Comparison of ENCODE assay signal across 2 cellular contexts in the genomic region with DNA sequence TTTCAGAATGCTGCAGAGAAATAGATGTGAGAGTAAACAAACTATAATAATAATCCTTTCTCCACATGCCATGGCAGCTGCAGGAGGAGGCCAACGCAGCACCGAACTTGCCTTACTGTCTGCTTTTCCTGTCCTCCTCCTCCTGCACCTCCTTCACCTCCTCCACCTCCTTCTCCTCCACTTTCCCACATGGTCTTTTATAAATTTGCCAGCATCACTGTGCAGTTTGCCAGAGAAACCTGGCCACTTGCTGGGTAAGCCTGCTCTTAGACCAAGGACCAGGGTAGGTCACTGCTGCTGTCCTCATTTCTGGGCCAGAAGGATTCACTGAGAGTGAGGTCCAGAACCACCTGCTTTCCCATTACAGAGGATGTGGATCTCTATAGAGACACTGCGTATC.
TF ChIP-seq lines count a peak whose summit lies in the region.

No MANE protein-coding gene starts in this region.

TF ChIP-seq in K562, 482 proteins besides CTCF, POLR2A, EP300 and RAD21:
- no peak for TF ChIP-seq RCOR1 (IDR thresholded peaks at IDR 0.05; ENCODE audit: borderline replicate concordance in 1 of 2, low read depth in 2 of 2, low read length in 2 of 2)
- TF ChIP-seq ZNF436 (CRISPR knock-in tag; IDR thresholded peaks at IDR 0.05), result no peak
- TF ChIP-seq NCOA2 (IDR thresholded peaks at IDR 0.05; ENCODE audit: partially characterized antibody in 2 of 2), result no peak
- no peak for TF ChIP-seq ZBED1 (IDR thresholded peaks at IDR 0.05)
- TF ChIP-seq HNRNPH1 (optimal IDR thresholded peaks at IDR 0.05; ENCODE audit: low read depth, low read length), result no peak
- no peak for TF ChIP-seq SMARCE1 (IDR thresholded peaks at IDR 0.05)

TF ChIP-seq in H1, 55 proteins besides CTCF, POLR2A, EP300 and RAD21:
- TF ChIP-seq GTF2F1 (IDR thresholded peaks at IDR 0.05; ENCODE audit: borderline replicate concordance, low read depth, low read length) (no peak), MAX (IDR thresholded peaks at IDR 0.05) (no peak), TAF7 (optimal IDR thresholded peaks at IDR 0.05; ENCODE audit: borderline replicate concordance, low read depth, low read length) (no peak), BCL11A (IDR thresholded peaks at IDR 0.05; ENCODE audit: low read depth in 2 of 2, low read length in 2 of 2) (no peak), TBP (IDR thresholded peaks at IDR 0.05; ENCODE audit: low read depth, low read length) (no peak), SP4 (IDR thresholded peaks at IDR 0.05; ENCODE audit: low read length) (no peak), MAFK (IDR thresholded peaks at IDR 0.05; ENCODE audit: low read depth, low read length) (no peak), KDM4A (IDR thresholded peaks at IDR 0.05; ENCODE audit: low read depth, low read length, severe bottlenecking) (no peak), NRF1 (IDR thresholded peaks at IDR 0.05; ENCODE audit: low read depth, low read length) (no peak), CREB1 (IDR thresholded peaks at IDR 0.05) (no peak)
- TF ChIP-seq, protein P1, sequence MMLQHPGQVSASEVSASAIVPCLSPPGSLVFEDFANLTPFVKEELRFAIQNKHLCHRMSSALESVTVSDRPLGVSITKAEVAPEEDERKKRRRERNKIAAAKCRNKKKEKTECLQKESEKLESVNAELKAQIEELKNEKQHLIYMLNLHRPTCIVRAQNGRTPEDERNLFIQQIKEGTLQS (IDR thresholded peaks at IDR 0.05; ENCODE audit: insufficient read depth, low read depth, low read length), result no peak
TF ChIP-seq in H1: peak in this region for 0.
